ENCODE assay signal across 14 cellular contexts in the genomic region with DNA sequence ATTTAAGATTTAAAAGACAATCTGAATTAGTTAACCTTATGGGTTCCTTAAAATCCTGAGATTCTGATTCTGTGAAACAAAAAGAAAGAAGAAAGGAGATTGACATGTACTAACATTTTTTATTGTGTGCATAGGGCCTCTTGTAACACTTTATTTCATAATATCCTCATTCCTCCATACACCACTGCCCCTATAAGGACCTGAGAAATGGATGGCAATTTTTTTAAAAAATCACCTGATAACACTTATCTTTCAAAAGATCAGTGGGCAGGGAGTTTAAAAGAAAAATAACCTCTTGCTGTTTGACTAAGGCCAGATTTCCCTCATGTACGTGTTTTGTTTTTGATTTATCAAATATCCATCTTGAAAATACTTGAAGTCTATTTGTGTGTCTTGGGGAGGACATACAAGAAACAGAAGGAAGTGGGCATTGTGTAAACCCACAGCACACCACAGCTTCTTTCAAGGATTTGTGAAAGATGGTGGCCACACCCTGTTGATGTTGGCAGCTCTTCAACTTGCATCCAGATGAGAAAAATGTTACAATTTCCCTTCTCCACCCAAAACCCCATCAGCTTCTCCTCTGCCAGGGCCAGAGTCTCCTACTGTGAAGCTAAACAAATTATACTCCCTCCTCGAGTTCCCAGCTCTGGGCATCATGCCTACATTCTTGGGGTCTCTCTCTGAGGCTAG. TPM values are rescaled to one million over a fixed set of nuclear protein-coding genes. Genes with fewer than 3 reads are reported as not detected.
DNase-seq lines count a peak whose midpoint lies in the region; ATAC-seq and TF ChIP-seq lines count a peak whose summit lies in the region.
"Had no signal": no experiment of that assay in that cellular context is flagged by ENCODE, and none has a peak within 500 bp of the region (broad histone marks: within the 10 kb centered on the region; RNA-seq: fewer than 3 reads in every experiment).

No MANE protein-coding gene starts in this region.

- TF ChIP-seq EP300 in upper lobe of left lung (IDR thresholded peaks at IDR 0.05) = no peak

- DNase-seq in Right ventricle myocardium inferior (ENCODE audit: missing footprints) = no peak
- no peak for DNase-seq in cardiac septum (ENCODE audit: low spot score)
- peak; percentile 13 for DNase-seq in RWPE1 (ENCODE audit: low spot score)
- peak; percentile 72 for DNase-seq in fibroblast of the aortic adventitia (ENCODE audit: low read depth)
- DNase-seq in upper lobe of left lung = peak in 1 of 2 donors; percentile 76
- DNase-seq in COLO668 (lab: John Stamatoyannopoulos, UW; ENCODE audit: unreplicated experiment) = no peak
- no peak for DNase-seq in nephron progenitor cell
- no peak for DNase-seq in Karpas-422
- DNase-seq: H9, NCI-H69, WERI-Rb-1 had no signal

- no peaks in the 10 kb centered on the region for H4K20me1 ChIP-seq in Karpas-422 (ENCODE audit: insufficient read depth, low read depth, low read length)

- no peaks in the 10 kb centered on the region for H3K36me3 ChIP-seq in upper lobe of left lung
- no peaks in the 10 kb centered on the region for H3K36me3 ChIP-seq in Karpas-422 (ENCODE audit: insufficient read depth, low read length)
- H3K36me3 ChIP-seq: WERI-Rb-1 had no signal

- no peak overlapping the region for H3K4me3 Mint-ChIP-seq in nephron progenitor cell
- H3K4me3 Mint-ChIP-seq: H9, neural crest cell had no signal

- H3K9ac ChIP-seq in Karpas-422 (ENCODE audit: low read length) = no peak overlapping the region

- ATAC-seq in Right ventricle myocardium inferior (peak; percentile 80), upper lobe of left lung (ENCODE audit: low FRiP score in 2 of 2) (peak; percentile 72 to 87)

- H2AFZ ChIP-seq in Karpas-422 (ENCODE audit: low read length) = no peak overlapping the region

- H3K27me3 ChIP-seq in upper lobe of left lung (no peaks in the 10 kb centered on the region), Karpas-422 (ENCODE audit: low read length) (no peaks in the 10 kb centered on the region)

- H3K27ac Mint-ChIP-seq in nephron progenitor cell = no peak overlapping the region
- H3K27ac Mint-ChIP-seq: H9 had no signal

- no peaks in the 10 kb centered on the region for H3K9me3 ChIP-seq in upper lobe of left lung
- no peaks in the 10 kb centered on the region for H3K9me3 ChIP-seq in Karpas-422 (ENCODE audit: low read length)

- peaks cover 16 to 25% (median 23%) of the 10 kb centered on the region in 4 donors for H3K4me1 ChIP-seq in upper lobe of left lung
- no peaks in the 10 kb centered on the region for H3K4me1 ChIP-seq in Karpas-422 (ENCODE audit: low read length)

- no peak overlapping the region for H3K27ac ChIP-seq in RWPE1
- peak overlapping the region; percentile 6 to 56 (median 35) for H3K27ac ChIP-seq in upper lobe of left lung
- H3K27ac ChIP-seq in Karpas-422 (ENCODE audit: low read length) = no peak overlapping the region
- H3K27ac ChIP-seq: C4-2B, WERI-Rb-1 had no signal

- no peak for TF ChIP-seq POLR2A in upper lobe of left lung (IDR thresholded peaks at IDR 0.05)

- no peak overlapping the region for H3K4me2 ChIP-seq in Karpas-422 (ENCODE audit: low read depth, low read length, poor library complexity, severe bottlenecking)

- H3K36me3 Mint-ChIP-seq in nephron progenitor cell (ENCODE audit: low read depth) = no peaks in the 10 kb centered on the region

- CTCF ChIA-PET in RWPE1 (lab: Yijun Ruan, JAX) = interaction anchor here (0.5 to 0.7 kb wide), 2 partner anchors 37 to 678 kb away, joined by 3 read pairs; no protein-coding TSS in a partner anchor

- H3K4me3 ChIP-seq in fibroblast of the aortic adventitia (ENCODE audit: low read depth, low read length) (no peak overlapping the region), upper lobe of left lung (no peak overlapping the region), Karpas-422 (ENCODE audit: low read length) (no peak overlapping the region)

- 0 to 6% methylated on average over 2 of the region's 2 CpGs for WGBS in upper lobe of left lung, 2 donors

- no peaks in the 10 kb centered on the region for H3K4me1 Mint-ChIP-seq in nephron progenitor cell
- H3K4me1 Mint-ChIP-seq: neural crest cell had no signal

- H3K9me3 Mint-ChIP-seq in nephron progenitor cell = peaks cover 6% of the 10 kb centered on the region

- H3K79me2 ChIP-seq in Karpas-422 (ENCODE audit: low read length) = no peaks in the 10 kb centered on the region

- TF ChIP-seq CTCF in RWPE1 (conservative IDR thresholded peaks at IDR 0.05; ENCODE audit: low read depth) (no peak), fibroblast of the aortic adventitia (IDR thresholded peaks at IDR 0.05; ENCODE audit: insufficient read depth, low read length) (no peak), upper lobe of left lung (IDR thresholded peaks at IDR 0.05) (no peak), nephron progenitor cell (IDR thresholded peaks at IDR 0.05) (no peak)

- H3K9me2 ChIP-seq in Karpas-422 (replicated peaks; ENCODE audit: insufficient read depth, low read length) = no peaks in the 10 kb centered on the region

- POLR2A ChIA-PET in RWPE1 (lab: Yijun Ruan, JAX; ENCODE audit: low non-redundant PET) = no interaction called here

- intact Hi-C loops in Right ventricle myocardium inferior (cut with DNase I) = no loop called here
- intact Hi-C loops in cardiac septum (cut with DNase I) = no loop called here

- no peaks in the 10 kb centered on the region for H3K27me3 Mint-ChIP-seq in nephron progenitor cell (ENCODE audit: low read depth, poor library complexity)

RNA-seq across cellular contexts. Expression of a gene that starts 35.0 kb away (rescaled TPM):
- total RNA-seq in Right ventricle myocardium inferior (18.3 TPM), cardiac septum (4.3 TPM), fibroblast of the aortic adventitia (ENCODE audit: low replicate concordance) (not detected in 2 replicates), upper lobe of left lung (10 to 100 TPM in 5 of 6 donors, 1 to 10 TPM in 1; 5.5 to 59.2 (median 25.1) TPM)
- 59.6 and 80.0 TPM in 2 replicates for total RNA-seq in Karpas-422 (2014; rRNA removed; shearing (Covaris generic); ENCODE audit: low replicate concordance)
- total RNA-seq: glomerular endothelial cell, H9, neural crest cell had no signal

Comparison
In these comparisons a context has a peak if more than half of its experiments do, and no peak if none do; other contexts are left out.
1. DNase-seq: peak in RWPE1 (single experiment) and fibroblast of the aortic adventitia (single experiment); none in Right ventricle myocardium inferior (single experiment), cardiac septum (single experiment), COLO668 (single experiment), nephron progenitor cell (single experiment) and Karpas-422 (single experiment).
2. H3K27ac ChIP-seq: peak in upper lobe of left lung (4 of 4); none in RWPE1 (single experiment) and Karpas-422 (single experiment).